18 cellular contexts compared by ENCODE assay signal in the genomic region with DNA sequence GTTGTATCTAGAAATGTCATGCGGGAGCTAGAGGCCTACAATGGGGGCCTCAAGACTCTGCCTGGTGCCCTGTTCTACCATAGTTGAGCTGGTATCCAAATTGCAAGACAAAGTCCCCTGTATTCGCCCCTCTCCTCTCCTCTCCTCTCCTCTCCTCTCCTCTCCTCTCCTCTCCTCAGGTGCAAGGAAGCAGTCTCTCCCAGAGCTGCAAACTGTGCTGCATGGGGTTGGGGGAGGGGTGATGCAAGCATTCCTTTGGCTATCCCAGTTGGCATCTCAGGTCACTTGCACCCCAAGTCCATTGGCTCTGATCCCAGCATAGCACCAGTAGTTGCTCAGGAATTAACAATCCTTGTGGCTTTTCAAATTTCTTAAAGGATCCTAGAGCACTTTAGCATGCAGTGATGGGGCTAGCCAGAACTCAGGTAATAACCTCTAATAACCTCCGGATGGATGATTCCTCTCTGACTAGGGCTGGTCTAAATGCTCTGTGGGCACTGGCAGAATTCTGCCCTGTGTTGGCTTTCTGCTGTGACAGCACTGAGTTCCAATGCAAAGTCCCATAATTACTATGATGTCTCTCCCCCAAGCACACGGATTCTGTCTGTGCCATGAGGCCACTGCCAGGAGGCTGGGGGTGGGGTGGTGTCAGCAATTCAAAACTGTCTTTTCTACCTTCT.
"Had no signal": no experiment of that assay in that cellular context is flagged by ENCODE, and none has a peak within 500 bp of the region (broad histone marks: within the 10 kb centered on the region; RNA-seq: fewer than 3 reads in every experiment).

No MANE protein-coding gene starts in this region.

- DNase-seq: activated B cell treated with CpG ODN at 0.5 μM for 24 hours; activated CD4-positive, alpha-beta T cell treated with anti-CD3 and anti-CD28 coated beads, Interleukin-2, amount 10 ng/mL, durations not matched to agents 24 days and 14 days; activated naive CD4-positive, alpha-beta T cell; adrenal gland; caudate nucleus; effector CD4-positive, alpha-beta T cell; lower lobe of right lung; naive thymus-derived CD4-positive, alpha-beta T cell; sigmoid colon; stimulated activated CD4-positive, alpha-beta T cell treated with anti-CD3 and anti-CD28 coated beads, Interleukin-12 subunit alpha, Interleukin-12 subunit beta, amount 100 ng/mL, for 4 hours; stimulated activated naive CD4-positive, alpha-beta T cell; upper lobe of left lung had no signal

- H3K4me1 ChIP-seq: adrenal gland, lower lobe of right lung, sigmoid colon, suprapubic skin, upper lobe of left lung had no signal

- H3K4me3 Mint-ChIP-seq: activated B cell treated with CpG ODN at 0.5 μM for 24 hours; activated CD4-positive, alpha-beta T cell treated with anti-CD3 and anti-CD28 coated beads, Interleukin-2, amount 10 ng/mL, durations not matched to agents 24 days and 14 days; activated T-helper 1 cell treated with anti-CD3 and anti-CD28 coated beads, Interleukin-12 subunit alpha, Interleukin-12 subunit beta, Interleukin-2, Interleukin-4 antibody, amounts not matched to agents 30 ng/mL and 10 ng/mL and 1 ng/mL, durations not matched to agents 14 hours and 24 hours and 36 hours; naive thymus-derived CD4-positive, alpha-beta T cell had no signal

- H3K4me2 ChIP-seq: hepatocyte had no signal

- H2AFZ ChIP-seq: hepatocyte had no signal

- H3K9me3 Mint-ChIP-seq: activated B cell treated with CpG ODN at 0.5 μM for 24 hours; activated CD4-positive, alpha-beta T cell treated with anti-CD3 and anti-CD28 coated beads, Interleukin-2, amount 10 ng/mL, durations not matched to agents 24 days and 14 days; activated T-helper 1 cell treated with anti-CD3 and anti-CD28 coated beads, Interleukin-12 subunit alpha, Interleukin-12 subunit beta, Interleukin-2, Interleukin-4 antibody, amounts not matched to agents 30 ng/mL and 10 ng/mL and 1 ng/mL, durations not matched to agents 14 hours and 24 hours and 36 hours; naive thymus-derived CD4-positive, alpha-beta T cell had no signal

- ATAC-seq: lower lobe of right lung; naive thymus-derived CD4-positive, alpha-beta T cell had no signal

- H3K9me3 ChIP-seq: adrenal gland, lower lobe of right lung, neutrophil, sigmoid colon, suprapubic skin, upper lobe of left lung had no signal

- H3K27me3 ChIP-seq: adrenal gland, hepatocyte, neutrophil, sigmoid colon, suprapubic skin, upper lobe of left lung had no signal

- H3K79me2 ChIP-seq: hepatocyte had no signal

- H3K4me1 Mint-ChIP-seq: activated B cell treated with CpG ODN at 0.5 μM for 24 hours; activated CD4-positive, alpha-beta T cell treated with anti-CD3 and anti-CD28 coated beads, Interleukin-2, amount 10 ng/mL, durations not matched to agents 24 days and 14 days had no signal

- H3K4me3 ChIP-seq: adrenal gland, coronary artery, hepatocyte, lower lobe of right lung, sigmoid colon, suprapubic skin, upper lobe of left lung had no signal

- H3K27ac ChIP-seq: adrenal gland, coronary artery, epithelial cell of prostate, hepatocyte, lower lobe of right lung, neutrophil, sigmoid colon, suprapubic skin, upper lobe of left lung had no signal

- H3K27me3 Mint-ChIP-seq: activated B cell treated with CpG ODN at 0.5 μM for 24 hours; activated CD4-positive, alpha-beta T cell treated with anti-CD3 and anti-CD28 coated beads, Interleukin-2, amount 10 ng/mL, durations not matched to agents 24 days and 14 days; naive thymus-derived CD4-positive, alpha-beta T cell had no signal

- H3K27ac Mint-ChIP-seq: activated B cell treated with CpG ODN at 0.5 μM for 24 hours; activated CD4-positive, alpha-beta T cell treated with anti-CD3 and anti-CD28 coated beads, Interleukin-2, amount 10 ng/mL, durations not matched to agents 24 days and 14 days; activated T-helper 1 cell treated with anti-CD3 and anti-CD28 coated beads, Interleukin-12 subunit alpha, Interleukin-12 subunit beta, Interleukin-2, Interleukin-4 antibody, amounts not matched to agents 30 ng/mL and 10 ng/mL and 1 ng/mL, durations not matched to agents 14 hours and 24 hours and 36 hours; naive thymus-derived CD4-positive, alpha-beta T cell had no signal
